ENCODE assay signal across 1 cellular context in the genomic region with DNA sequence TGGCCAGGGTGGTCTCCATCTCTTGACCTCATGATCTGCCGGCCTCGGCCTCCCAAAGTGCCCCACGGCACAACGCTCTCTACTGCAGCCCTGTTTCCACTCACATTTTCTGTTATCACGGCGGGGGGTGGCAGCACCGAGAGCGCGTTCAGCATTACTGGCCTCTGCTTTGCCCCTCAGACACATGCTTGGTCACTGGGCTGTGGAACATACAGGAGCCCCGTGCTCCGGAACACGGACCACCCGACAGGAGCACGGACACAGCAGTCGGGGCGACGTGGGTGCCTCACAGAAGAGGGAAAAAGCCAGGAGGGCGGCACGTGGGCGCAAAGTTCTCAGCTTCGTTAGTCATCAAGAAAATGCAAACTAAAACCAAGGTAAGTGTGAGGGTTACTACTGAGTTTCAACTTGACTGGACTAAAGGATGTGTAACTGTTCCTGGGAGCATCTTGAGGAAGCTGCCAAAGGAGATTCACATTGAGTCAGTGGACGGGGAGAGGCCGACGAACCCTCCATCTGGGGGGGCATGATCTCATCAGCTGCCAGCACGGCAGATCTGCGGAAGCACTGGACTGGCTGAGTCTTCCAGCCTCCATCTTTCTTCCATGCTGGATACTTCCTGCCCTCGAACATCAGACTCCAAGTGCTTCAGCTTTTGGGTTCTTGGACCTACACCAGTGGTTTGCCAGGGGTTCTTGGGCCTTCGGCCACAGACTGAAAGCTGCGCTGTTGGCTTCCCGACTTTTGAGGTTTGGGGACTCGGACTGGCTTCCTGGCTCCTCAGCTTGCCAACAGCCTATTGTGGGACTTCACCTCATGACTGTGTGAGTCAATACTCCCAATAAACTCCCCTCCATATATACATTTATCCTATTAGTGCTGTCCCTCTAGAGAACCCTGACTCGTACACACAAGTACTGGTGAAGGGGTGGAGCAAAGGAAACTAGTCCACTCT.
TF ChIP-seq lines count a peak whose summit lies in the region.

No MANE protein-coding gene starts in this region.

TF ChIP-seq in SK-N-SH, 30 proteins besides CTCF, POLR2A, EP300 and RAD21 (continued from another document):
- TF ChIP-seq, protein P1, sequence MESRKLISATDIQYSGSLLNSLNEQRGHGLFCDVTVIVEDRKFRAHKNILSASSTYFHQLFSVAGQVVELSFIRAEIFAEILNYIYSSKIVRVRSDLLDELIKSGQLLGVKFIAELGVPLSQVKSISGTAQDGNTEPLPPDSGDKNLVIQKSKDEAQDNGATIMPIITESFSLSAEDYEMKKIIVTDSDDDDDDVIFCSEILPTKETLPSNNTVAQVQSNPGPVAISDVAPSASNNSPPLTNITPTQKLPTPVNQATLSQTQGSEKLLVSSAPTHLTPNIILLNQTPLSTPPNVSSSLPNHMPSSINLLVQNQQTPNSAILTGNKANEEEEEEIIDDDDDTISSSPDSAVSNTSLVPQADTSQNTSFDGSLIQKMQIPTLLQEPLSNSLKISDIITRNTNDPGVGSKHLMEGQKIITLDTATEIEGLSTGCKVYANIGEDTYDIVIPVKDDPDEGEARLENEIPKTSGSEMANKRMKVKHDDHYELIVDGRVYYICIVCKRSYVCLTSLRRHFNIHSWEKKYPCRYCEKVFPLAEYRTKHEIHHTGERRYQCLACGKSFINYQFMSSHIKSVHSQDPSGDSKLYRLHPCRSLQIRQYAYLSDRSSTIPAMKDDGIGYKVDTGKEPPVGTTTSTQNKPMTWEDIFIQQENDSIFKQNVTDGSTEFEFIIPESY (IDR thresholded peaks at IDR 0.05; ENCODE audit: borderline replicate concordance, low read depth), result no peak
- TF ChIP-seq ELF1 (IDR thresholded peaks at IDR 0.05), result peak; percentile 32; the same call in 1 of the 2 replicates
- peak; percentile 36; the same call in 1 of the 2 replicates for TF ChIP-seq FOSL2 (IDR thresholded peaks at IDR 0.05; ENCODE audit: borderline replicate concordance, low read depth)
- TF ChIP-seq, protein P2, sequence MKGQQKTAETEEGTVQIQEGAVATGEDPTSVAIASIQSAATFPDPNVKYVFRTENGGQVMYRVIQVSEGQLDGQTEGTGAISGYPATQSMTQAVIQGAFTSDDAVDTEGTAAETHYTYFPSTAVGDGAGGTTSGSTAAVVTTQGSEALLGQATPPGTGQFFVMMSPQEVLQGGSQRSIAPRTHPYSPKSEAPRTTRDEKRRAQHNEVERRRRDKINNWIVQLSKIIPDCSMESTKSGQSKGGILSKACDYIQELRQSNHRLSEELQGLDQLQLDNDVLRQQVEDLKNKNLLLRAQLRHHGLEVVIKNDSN (IDR thresholded peaks at IDR 0.05; ENCODE audit: borderline replicate concordance, low read depth), result no peak
- no peak for TF ChIP-seq TEAD4 (IDR thresholded peaks at IDR 0.05; ENCODE audit: borderline replicate concordance, insufficient read depth)
- no peak for TF ChIP-seq RXRA (IDR thresholded peaks at IDR 0.05; ENCODE audit: borderline replicate concordance, low read depth)
- TF ChIP-seq SMC3 (IDR thresholded peaks at IDR 0.05; ENCODE audit: low read depth, low read length), result no peak
- peak; percentile 11; the same call in 1 of the 2 replicates for TF ChIP-seq NFIC (IDR thresholded peaks at IDR 0.05; ENCODE audit: borderline replicate concordance)
- TF ChIP-seq GATA2 (CRISPR knock-in tag; IDR thresholded peaks at IDR 0.05), result no peak
- no peak for TF ChIP-seq MEF2A (IDR thresholded peaks at IDR 0.05; ENCODE audit: borderline replicate concordance, low read depth)
- TF ChIP-seq EZH2phosphoT487 (IDR thresholded peaks at IDR 0.05; ENCODE audit: borderline replicate concordance, low read depth), result no peak
- TF ChIP-seq, protein P3, sequence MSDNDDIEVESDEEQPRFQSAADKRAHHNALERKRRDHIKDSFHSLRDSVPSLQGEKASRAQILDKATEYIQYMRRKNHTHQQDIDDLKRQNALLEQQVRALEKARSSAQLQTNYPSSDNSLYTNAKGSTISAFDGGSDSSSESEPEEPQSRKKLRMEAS (IDR thresholded peaks at IDR 0.05; ENCODE audit: low read depth), result peak; percentile 78
- TF ChIP-seq RFX5 (IDR thresholded peaks at IDR 0.05; ENCODE audit: low read length), result no peak
- TF ChIP-seq, protein P4, sequence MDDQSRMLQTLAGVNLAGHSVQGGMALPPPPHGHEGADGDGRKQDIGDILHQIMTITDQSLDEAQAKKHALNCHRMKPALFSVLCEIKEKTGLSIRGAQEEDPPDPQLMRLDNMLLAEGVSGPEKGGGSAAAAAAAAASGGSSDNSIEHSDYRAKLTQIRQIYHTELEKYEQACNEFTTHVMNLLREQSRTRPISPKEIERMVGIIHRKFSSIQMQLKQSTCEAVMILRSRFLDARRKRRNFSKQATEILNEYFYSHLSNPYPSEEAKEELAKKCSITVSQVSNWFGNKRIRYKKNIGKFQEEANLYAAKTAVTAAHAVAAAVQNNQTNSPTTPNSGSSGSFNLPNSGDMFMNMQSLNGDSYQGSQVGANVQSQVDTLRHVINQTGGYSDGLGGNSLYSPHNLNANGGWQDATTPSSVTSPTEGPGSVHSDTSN (IDR thresholded peaks at IDR 0.05), result peak; percentile 50; the same call in 1 of the 2 replicates
- 0 out of 2 replicates have a peak, but pooled peaks have one; percentile 41 for TF ChIP-seq YY1 (IDR thresholded peaks at IDR 0.05; ENCODE audit: low read depth)
- peak; percentile 47; the same call in 1 of the 2 replicates for TF ChIP-seq TCF12 (IDR thresholded peaks at IDR 0.05)
- TF ChIP-seq MXI1 (IDR thresholded peaks at IDR 0.05; ENCODE audit: low read depth, low read length), result no peak
- TF ChIP-seq NRF1 (IDR thresholded peaks at IDR 0.05; ENCODE audit: low read depth, low read length), result no peak
- TF ChIP-seq GABPA (IDR thresholded peaks at IDR 0.05; ENCODE audit: low read depth), result no peak
- TF ChIP-seq FOXM1 (IDR thresholded peaks at IDR 0.05; ENCODE audit: low read depth), result no peak
- TF ChIP-seq JUND (IDR thresholded peaks at IDR 0.05), result peak; percentile 4; the same call in 1 of the 2 replicates
- TF ChIP-seq, protein P5, sequence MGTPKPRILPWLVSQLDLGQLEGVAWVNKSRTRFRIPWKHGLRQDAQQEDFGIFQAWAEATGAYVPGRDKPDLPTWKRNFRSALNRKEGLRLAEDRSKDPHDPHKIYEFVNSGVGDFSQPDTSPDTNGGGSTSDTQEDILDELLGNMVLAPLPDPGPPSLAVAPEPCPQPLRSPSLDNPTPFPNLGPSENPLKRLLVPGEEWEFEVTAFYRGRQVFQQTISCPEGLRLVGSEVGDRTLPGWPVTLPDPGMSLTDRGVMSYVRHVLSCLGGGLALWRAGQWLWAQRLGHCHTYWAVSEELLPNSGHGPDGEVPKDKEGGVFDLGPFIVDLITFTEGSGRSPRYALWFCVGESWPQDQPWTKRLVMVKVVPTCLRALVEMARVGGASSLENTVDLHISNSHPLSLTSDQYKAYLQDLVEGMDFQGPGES (IDR thresholded peaks at IDR 0.05; ENCODE audit: low read depth, low read length), result no peak
